Comparison of ENCODE assay signal across 13 cellular contexts in the genomic region with DNA sequence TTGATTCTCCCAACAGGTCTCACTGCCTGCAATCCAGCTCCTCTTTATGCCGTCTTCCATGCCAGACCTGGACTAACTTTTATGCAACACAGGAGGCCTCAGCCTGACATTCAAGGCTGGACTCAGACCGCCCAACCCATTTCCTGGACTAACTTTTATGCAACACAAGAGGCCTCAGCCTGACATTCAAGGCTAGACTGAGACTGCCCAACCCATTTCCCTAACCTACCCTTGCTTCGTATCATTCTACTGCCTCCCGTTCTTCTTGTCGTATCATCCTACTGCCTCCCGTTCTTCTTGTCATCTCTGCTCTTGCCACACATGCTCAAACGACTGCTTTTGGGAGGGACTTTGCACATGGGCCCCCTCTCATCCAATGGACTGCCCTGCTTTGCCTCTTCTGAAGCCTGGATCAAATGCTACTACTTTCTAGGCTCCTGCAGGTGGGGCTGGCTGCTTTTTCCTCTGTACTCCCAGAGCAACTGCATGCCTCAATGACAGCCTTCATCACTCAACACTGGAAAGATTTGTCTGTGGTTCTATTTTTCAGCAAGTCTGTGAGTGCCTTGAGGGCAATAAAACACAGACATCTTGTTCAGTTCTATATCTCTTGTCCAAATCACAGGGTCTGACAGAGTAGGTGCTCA. TPM values are rescaled to one million over a fixed set of nuclear protein-coding genes. Genes with fewer than 3 reads are reported as not detected.
DNase-seq lines count a peak whose midpoint lies in the region; ATAC-seq and TF ChIP-seq lines count a peak whose summit lies in the region.
"Had no signal": no experiment of that assay in that cellular context is flagged by ENCODE, and none has a peak within 500 bp of the region (broad histone marks: within the 10 kb centered on the region; RNA-seq: fewer than 3 reads in every experiment).

No MANE protein-coding gene starts in this region.

- H3K36me3 ChIP-seq in PC-9 (ENCODE audit: low read depth): no peaks in the 10 kb centered on the region; the same call in 1 of the 2 replicates
- H3K36me3 ChIP-seq: uterus had no signal

- H3K27me3 ChIP-seq in PC-9 (ENCODE audit: insufficient read depth, low read depth): no peaks in the 10 kb centered on the region
- H3K27me3 ChIP-seq: uterus had no signal

- BruUV-seq in PC-9 (replicated peaks; lab: Mats Ljungman, UMichigan): no TSS peak

- no peak overlapping the region for H3K27ac ChIP-seq in PC-9

- CTCF ChIA-PET in activated CD4-positive, alpha-beta memory T cell treated with anti-CD3 and anti-CD28 coated beads for 36 hours (lab: Charles Lee): interaction anchor here (11.4 kb wide), 1 partner anchor 30 kb away, joined by 117 read pairs; a partner anchor contains a TSS
- CTCF ChIA-PET in PC-9 (lab: Charles Lee): no interaction called here

- peaks cover 92% of the 10 kb centered on the region for H3K4me1 Mint-ChIP-seq in activated T-cell treated with anti-CD3 and anti-CD28 coated beads, Interleukin-2, amount 50 U/mL, for 24 hours (ENCODE audit: low read depth)
- H3K4me1 Mint-ChIP-seq in activated CD4-positive, alpha-beta memory T cell treated with anti-CD3 and anti-CD28 coated beads for 36 hours (ENCODE audit: low read depth): peaks cover 84% of the 10 kb centered on the region
- H3K4me1 Mint-ChIP-seq in stimulated activated effector memory CD8-positive, alpha-beta T cell treated with anti-CD3 and anti-CD28 coated beads, Interleukin-12 subunit alpha, Interleukin-12 subunit beta, amount 100 ng/mL, for 72 hours: peaks cover 86% of the 10 kb centered on the region

- H3K4me3 Mint-ChIP-seq in activated T-cell treated with anti-CD3 and anti-CD28 coated beads, Interleukin-2, amount 50 U/mL, for 24 hours: no peak overlapping the region
- H3K4me3 Mint-ChIP-seq in activated CD4-positive, alpha-beta memory T cell treated with anti-CD3 and anti-CD28 coated beads for 36 hours: no peak overlapping the region
- no peak overlapping the region for H3K4me3 Mint-ChIP-seq in stimulated activated effector memory CD8-positive, alpha-beta T cell treated with anti-CD3 and anti-CD28 coated beads, Interleukin-12 subunit alpha, Interleukin-12 subunit beta, amount 100 ng/mL, for 72 hours
- H3K4me3 Mint-ChIP-seq: nephron had no signal

- H3K4me1 ChIP-seq in PC-9 (replicated peaks; ENCODE audit: insufficient read depth): peaks cover 18% of the 10 kb centered on the region
- H3K4me1 ChIP-seq: uterus had no signal

- no peak for ATAC-seq in stimulated activated effector memory CD8-positive, alpha-beta T cell treated with anti-CD3 and anti-CD28 coated beads, Interleukin-12 subunit alpha, Interleukin-12 subunit beta, amount 100 ng/mL, for 72 hours
- no peak for ATAC-seq in HG03095 (IDR thresholded peaks at IDR 0.05; ENCODE audit: unreplicated experiment)
- no peak for ATAC-seq in GM18867 (IDR thresholded peaks at IDR 0.05; ENCODE audit: unreplicated experiment)

- peaks cover 21% of the 10 kb centered on the region; the same call in 1 of the 2 replicates for H3F3A ChIP-seq in PC-9 (ENCODE audit: insufficient read depth, low read depth)

- H3K9me3 Mint-ChIP-seq in activated T-cell treated with anti-CD3 and anti-CD28 coated beads, Interleukin-2, amount 50 U/mL, for 24 hours: no peaks in the 10 kb centered on the region
- H3K9me3 Mint-ChIP-seq in activated CD4-positive, alpha-beta memory T cell treated with anti-CD3 and anti-CD28 coated beads for 36 hours: no peaks in the 10 kb centered on the region
- no peaks in the 10 kb centered on the region for H3K9me3 Mint-ChIP-seq in stimulated activated effector memory CD8-positive, alpha-beta T cell treated with anti-CD3 and anti-CD28 coated beads, Interleukin-12 subunit alpha, Interleukin-12 subunit beta, amount 100 ng/mL, for 72 hours
- H3K9me3 Mint-ChIP-seq: nephron had no signal

- H3K4me2 ChIP-seq in PC-9: no peak overlapping the region

- peaks cover 3% of the 10 kb centered on the region; the same call in 1 of the 2 replicates for H4K20me1 ChIP-seq in PC-9 (ENCODE audit: insufficient read depth)

- no peak for DNase-seq in activated T-cell treated with anti-CD3 and anti-CD28 coated beads, Interleukin-2, amount 50 U/mL, for 24 hours
- no peak for DNase-seq in activated T-cell treated with anti-CD3 and anti-CD28 coated beads, Interleukin-2, amount 50 U/mL, for 48 hours
- no peak for DNase-seq in activated CD4-positive, alpha-beta memory T cell treated with anti-CD3 and anti-CD28 coated beads for 36 hours
- DNase-seq in foreskin melanocyte (peak; percentile 93), PC-9 (no peak)
- no peak for DNase-seq in stimulated activated effector memory CD8-positive, alpha-beta T cell treated with anti-CD3 and anti-CD28 coated beads, Interleukin-12 subunit alpha, Interleukin-12 subunit beta, amount 100 ng/mL, for 72 hours (ENCODE audit: low spot score in 2 of 2)
- DNase-seq: activated T-cell treated with anti-CD3 and anti-CD28 coated beads, Interleukin-2, amount 50 U/mL, for 1 hour; DMS79; NCI-H345; uterus had no signal

- H3K27me3 Mint-ChIP-seq in activated T-cell treated with anti-CD3 and anti-CD28 coated beads, Interleukin-2, amount 50 U/mL, for 24 hours: no peaks in the 10 kb centered on the region
- H3K27me3 Mint-ChIP-seq in activated CD4-positive, alpha-beta memory T cell treated with anti-CD3 and anti-CD28 coated beads for 36 hours: no peaks in the 10 kb centered on the region

- POLR2A ChIA-PET in activated CD4-positive, alpha-beta memory T cell treated with anti-CD3 and anti-CD28 coated beads for 36 hours (lab: Charles Lee): interaction anchor here (0.5 kb wide), 1 partner anchor 94 kb away, joined by 3 read pairs; no protein-coding TSS in a partner anchor
- POLR2A ChIA-PET in PC-9 (lab: Charles Lee; ENCODE audit: unreplicated experiment): interaction anchor here (0.6 kb wide), 1 partner anchor 543 kb away, joined by 16 read pairs; no protein-coding TSS in a partner anchor

- H3K79me2 ChIP-seq in PC-9 (ENCODE audit: low read depth): peaks cover 73% of the 10 kb centered on the region

- H3K36me3 Mint-ChIP-seq in activated T-cell treated with anti-CD3 and anti-CD28 coated beads, Interleukin-2, amount 50 U/mL, for 24 hours (ENCODE audit: low read depth): peaks cover 39% of the 10 kb centered on the region
- peaks cover 9% of the 10 kb centered on the region for H3K36me3 Mint-ChIP-seq in activated CD4-positive, alpha-beta memory T cell treated with anti-CD3 and anti-CD28 coated beads for 36 hours
- H3K36me3 Mint-ChIP-seq in stimulated activated effector memory CD8-positive, alpha-beta T cell treated with anti-CD3 and anti-CD28 coated beads, Interleukin-12 subunit alpha, Interleukin-12 subunit beta, amount 100 ng/mL, for 72 hours: peaks cover 37% of the 10 kb centered on the region

- no peaks in the 10 kb centered on the region for H3K9me3 ChIP-seq in PC-9 (ENCODE audit: insufficient read depth, low read depth)
- H3K9me3 ChIP-seq: uterus had no signal

- H3K9me2 ChIP-seq in PC-9 (ENCODE audit: insufficient read depth): no peaks in the 10 kb centered on the region

- peak overlapping the region; percentile 83 for H3K27ac Mint-ChIP-seq in activated T-cell treated with anti-CD3 and anti-CD28 coated beads, Interleukin-2, amount 50 U/mL, for 24 hours
- peak overlapping the region; percentile 49 for H3K27ac Mint-ChIP-seq in activated CD4-positive, alpha-beta memory T cell treated with anti-CD3 and anti-CD28 coated beads for 36 hours
- peak overlapping the region; percentile 81 for H3K27ac Mint-ChIP-seq in stimulated activated effector memory CD8-positive, alpha-beta T cell treated with anti-CD3 and anti-CD28 coated beads, Interleukin-12 subunit alpha, Interleukin-12 subunit beta, amount 100 ng/mL, for 72 hours
- H3K27ac Mint-ChIP-seq: nephron had no signal

- TF ChIP-seq CTCF in PC-9 (conservative IDR thresholded peaks at IDR 0.05): no peak

- no peak overlapping the region for H3K4me3 ChIP-seq in PC-9
- H3K4me3 ChIP-seq: uterus had no signal

- H2AFZ ChIP-seq in PC-9: no peak overlapping the region

- intact Hi-C loops in activated CD4-positive, alpha-beta memory T cell treated with anti-CD3 and anti-CD28 coated beads for 36 hours (cut with micrococcal nuclease): no loop called here
- intact Hi-C loops in PC-9 (cut with micrococcal nuclease; ENCODE audit: unreplicated experiment): no loop called here

RNA-seq across cellular contexts. Expression of a gene that starts 7.8 kb away (rescaled TPM):
- total RNA-seq in activated CD4-positive, alpha-beta memory T cell treated with anti-CD3 and anti-CD28 coated beads for 36 hours: 10 to 100 TPM; 28.9 to 29.0 TPM
- total RNA-seq in PC-9 (2021): 24.3 and 26.2 TPM in 2 replicates

RNA-seq across cellular contexts. Expression of a gene that starts 29.6 kb away (rescaled TPM):
- total RNA-seq in activated CD4-positive, alpha-beta memory T cell treated with anti-CD3 and anti-CD28 coated beads for 36 hours: 1 to 10 TPM; 3.6 to 4.0 TPM
- total RNA-seq in PC-9 (2021): 10.6 and 11.1 TPM in 2 replicates

RNA-seq across cellular contexts. Expression of a gene that starts 37.8 kb away (rescaled TPM):
- total RNA-seq in activated CD4-positive, alpha-beta memory T cell treated with anti-CD3 and anti-CD28 coated beads for 36 hours: 100 to 1,000 TPM; 255 to 273 TPM
- total RNA-seq in PC-9 (2021): 189 and 207 TPM in 2 replicates

RNA-seq across cellular contexts. Expression of a gene that starts 37.9 kb away (rescaled TPM):
- total RNA-seq in activated CD4-positive, alpha-beta memory T cell treated with anti-CD3 and anti-CD28 coated beads for 36 hours: 1 to 10 TPM; 2.1 to 2.9 TPM
- 6.2 and 6.8 TPM in 2 replicates for total RNA-seq in PC-9 (2021)

RNA-seq across cellular contexts. Expression of a gene that starts 52.2 kb away (rescaled TPM):
- total RNA-seq in activated CD4-positive, alpha-beta memory T cell treated with anti-CD3 and anti-CD28 coated beads for 36 hours: 10 to 100 TPM; 39.6 to 41.2 TPM
- not detected in 2 replicates for total RNA-seq in PC-9 (2021)
